ENCODE assay signal across 9 cellular contexts in genomic region chr15:74843445-74843828, GRCh38. TPM values are rescaled to one million over a fixed set of nuclear protein-coding genes. Genes with fewer than 3 reads are reported as not detected.
DNase-seq lines count a peak whose midpoint lies in the region; ATAC-seq, FAIRE-seq and TF ChIP-seq lines count a peak whose summit lies in the region.
"Had no signal": no experiment of that assay in that cellular context is flagged by ENCODE, and none has a peak within 500 bp of the region (broad histone marks: within the 10 kb centered on the region; RNA-seq: fewer than 3 reads in every experiment).

No MANE protein-coding gene starts in this region.

- peak overlapping the region; percentile 80 to 96 (median 85) for H3K4me3 Mint-ChIP-seq in CD8-positive, alpha-beta memory T cell

- TF ChIP-seq POLR2A in GM18505 (IDR thresholded peaks at IDR 0.05; ENCODE audit: borderline replicate concordance, extremely low read depth, insufficient read depth, insufficient read length), result no peak

- no peak for DNase-seq in CD8-positive, alpha-beta memory T cell
- DNase-seq in RWPE2 (ENCODE audit: low spot score) (no peak), epithelial cell of proximal tubule (ENCODE audit: low read depth) (no peak), pancreas (no peak), NCI-H1092 treated with DMSO at 0.1 percent for 48 hours (lab: John Stamatoyannopoulos, UW) (no peak), hippocampal formation (lab: John Stamatoyannopoulos, UW) (no peak)

- no peaks in the 10 kb centered on the region for H3K9me3 Mint-ChIP-seq in CD8-positive, alpha-beta memory T cell

- POLR2A ChIA-PET in CD8-positive, alpha-beta memory T cell (lab: Charles Lee), result interaction anchor here (0.9 to 1.3 kb wide), 4 partner anchors 27 to 63 kb away, joined by 3 to 5 read pairs (median 4); partner anchors contain the start of gene CSK

- ATAC-seq in RWPE2 (ENCODE audit: low read depth) (no peak), pancreas (no peak), GM21381 (IDR thresholded peaks at IDR 0.05; ENCODE audit: unreplicated experiment) (no peak), GM18505 (IDR thresholded peaks at IDR 0.05; ENCODE audit: unreplicated experiment) (no peak)

- H3K27ac Mint-ChIP-seq in CD8-positive, alpha-beta memory T cell, result peak overlapping the region; percentile 81 to 97 (median 92)

- FAIRE-seq in pancreas (lab: Jason Lieb, UNC), result no peak

- CTCF ChIA-PET in CD8-positive, alpha-beta memory T cell (lab: Charles Lee), result interaction anchor here (0.7 to 3.8 kb wide), 9 partner anchors 15 to 107 kb away, joined by 3 to 44 read pairs (median 7); partner anchors contain the start of gene MPI

- peaks cover 0 to 46% (median 4%) of the 10 kb centered on the region in 3 donors for H3K36me3 Mint-ChIP-seq in CD8-positive, alpha-beta memory T cell

- H3K27ac ChIP-seq in CD8-positive, alpha-beta memory T cell (ENCODE audit: low read depth, low read length), result peak overlapping the region; percentile 72
- H3K27ac ChIP-seq in RWPE2 (ENCODE audit: poor library complexity, severe bottlenecking) (peak overlapping the region; percentile 43), pancreas (peak overlapping the region; percentile 39 to 82 (median 77))

- 15 to 16% methylated on average over 17 to 18 of the region's 18 CpGs for WGBS in pancreas, 2 donors

- TF ChIP-seq CTCF in RWPE2 (IDR thresholded peaks at IDR 0.05; ENCODE audit: poor library complexity, severe bottlenecking) (no peak), epithelial cell of proximal tubule (conservative IDR thresholded peaks at IDR 0.05; ENCODE audit: low read depth, low read length) (no peak), pancreas (IDR thresholded peaks at IDR 0.05) (peak in 1 of 4 donors; percentile 2)

- no peaks in the 10 kb centered on the region for H3K27me3 ChIP-seq in CD8-positive, alpha-beta memory T cell (ENCODE audit: insufficient read depth, low read length, poor library complexity, severe bottlenecking)
- H3K27me3 ChIP-seq in RWPE2 (ENCODE audit: insufficient read depth, poor library complexity, severe bottlenecking) (no peaks in the 10 kb centered on the region), pancreas (no peaks in the 10 kb centered on the region)

- H3K4me3 ChIP-seq in CD8-positive, alpha-beta memory T cell (ENCODE audit: low read length), result peak overlapping the region; percentile 78
- H3K4me3 ChIP-seq in RWPE2 (ENCODE audit: severe bottlenecking) (peak overlapping the region; percentile 89), epithelial cell of proximal tubule (ENCODE audit: low read depth, low read length) (peak overlapping the region; percentile 92), pancreas (peak overlapping the region; percentile 88 to 98 (median 96))

- H3K4me1 ChIP-seq in CD8-positive, alpha-beta memory T cell (ENCODE audit: insufficient read depth, low read length), result peaks cover 48% of the 10 kb centered on the region
- H3K4me1 ChIP-seq in RWPE2 (ENCODE audit: insufficient read depth, poor library complexity, severe bottlenecking), result peaks cover 4% of the 10 kb centered on the region
- peaks cover 4 to 6% (median 5%) of the 10 kb centered on the region in 3 donors for H3K4me1 ChIP-seq in pancreas

- no peaks in the 10 kb centered on the region for H3K9me3 ChIP-seq in CD8-positive, alpha-beta memory T cell (ENCODE audit: low read length)
- H3K9me3 ChIP-seq in RWPE2 (ENCODE audit: severe bottlenecking) (no peaks in the 10 kb centered on the region), pancreas (no peaks in the 10 kb centered on the region)

- no peaks in the 10 kb centered on the region for H3K27me3 Mint-ChIP-seq in CD8-positive, alpha-beta memory T cell

- H3K4me1 Mint-ChIP-seq in CD8-positive, alpha-beta memory T cell, result peaks cover 47 to 59% (median 50%) of the 10 kb centered on the region in 3 donors

- H3K36me3 ChIP-seq in CD8-positive, alpha-beta memory T cell (ENCODE audit: insufficient read depth, low read length), result peaks cover 14% of the 10 kb centered on the region
- peaks cover 7% of the 10 kb centered on the region for H3K36me3 ChIP-seq in RWPE2 (ENCODE audit: low read depth)
- peaks cover 0 to 12% (median 3%) of the 10 kb centered on the region in 3 donors for H3K36me3 ChIP-seq in pancreas

- intact Hi-C loops in pancreas (cut with DNase I), result no loop called here

RNA-seq across cellular contexts. Expression of gene ULK3, which starts 0.5 kb away (rescaled TPM):
- total RNA-seq in CD8-positive, alpha-beta memory T cell, result 10 to 100 TPM; 53.9 to 60.1 TPM
- polyA plus RNA-seq in CD8-positive, alpha-beta memory T cell, result 43.1 TPM
- total RNA-seq in epithelial cell of proximal tubule, result 19.7 and 20.2 TPM in 2 replicates
- total RNA-seq in pancreas, result 10 to 100 TPM; 15.0 to 30.8 (median 19.6) TPM
- polyA plus RNA-seq in pancreas, result 10 to 100 TPM; 60.4 to 83.5 TPM

RNA-seq across cellular contexts. Expression of gene CPLX3, which starts 17.0 kb away (rescaled TPM):
- not detected for total RNA-seq in CD8-positive, alpha-beta memory T cell
- polyA plus RNA-seq in CD8-positive, alpha-beta memory T cell, result not detected
- total RNA-seq in epithelial cell of proximal tubule (not detected in 2 replicates), pancreas (not detected)
- under 1 TPM in 1 of 2 donors, not detected in 1; 0.09 TPM for polyA plus RNA-seq in pancreas
- total RNA-seq: SK-MEL-5 had no signal

RNA-seq across cellular contexts. Expression of gene SCAMP2, which starts 29.7 kb away (rescaled TPM):
- 10 to 100 TPM; 82.8 to 84.2 TPM for total RNA-seq in CD8-positive, alpha-beta memory T cell
- polyA plus RNA-seq in CD8-positive, alpha-beta memory T cell, result 154 TPM
- total RNA-seq in epithelial cell of proximal tubule (39.3 and 58.9 TPM in 2 replicates), pancreas (10 to 100 TPM; 33.3 to 49.0 (median 34.3) TPM)
- polyA plus RNA-seq in pancreas, result 10 to 100 TPM; 21.4 to 31.7 TPM

RNA-seq across cellular contexts. Expression of gene LMAN1L, which starts 30.8 kb away (rescaled TPM):
- under 1 TPM in 1 of 2 experiments, not detected in 1; 0.27 TPM for total RNA-seq in CD8-positive, alpha-beta memory T cell
- polyA plus RNA-seq in CD8-positive, alpha-beta memory T cell, result not detected
- not detected in 2 replicates for total RNA-seq in epithelial cell of proximal tubule
- under 1 TPM in 1 of 6 donors, not detected in 5; 0.14 TPM for total RNA-seq in pancreas
- polyA plus RNA-seq in pancreas, result not detected
- total RNA-seq: SK-MEL-5 had no signal

RNA-seq across cellular contexts. Expression of gene MPI, which starts 46.4 kb away (rescaled TPM):
- 10 to 100 TPM; 40.4 to 43.0 TPM for total RNA-seq in CD8-positive, alpha-beta memory T cell
- polyA plus RNA-seq in CD8-positive, alpha-beta memory T cell, result 61.1 TPM
- total RNA-seq in epithelial cell of proximal tubule, result 64.2 and 66.1 TPM in 2 replicates
- 10 to 100 TPM; 14.5 to 23.2 (median 22.3) TPM for total RNA-seq in pancreas
- polyA plus RNA-seq in pancreas, result 10 to 100 TPM; 15.9 to 19.1 TPM
